ENCODE assay signal across 6 cellular contexts in genomic region chr6:35468980-35469710, GRCh38. TPM values are rescaled to one million over a fixed set of nuclear protein-coding genes. Genes with fewer than 3 reads are reported as not detected.
A peak's percentile ranks its signal among the peaks of the same experiment; 100 is the strongest.
DNase-seq lines count a peak whose midpoint lies in the region; ATAC-seq and TF ChIP-seq lines count a peak whose summit lies in the region.

No MANE protein-coding gene starts in this region.

- no peak for TF ChIP-seq EP300 in stomach (IDR thresholded peaks at IDR 0.05)

- H3K36me3 Mint-ChIP-seq in CD4-positive, CD25-positive, alpha-beta regulatory T cell: peaks cover 19% of the 10 kb centered on the region

- peak in 1 of 3 donors; percentile 25 for DNase-seq in CD4-positive, CD25-positive, alpha-beta regulatory T cell
- DNase-seq in NB4 (ENCODE audit: low read depth) (peak; percentile 50), foreskin fibroblast (no peak), stomach (no peak), SW 1271 (lab: John Stamatoyannopoulos, UW) (no peak)
- DNase-seq in activated effector memory CD4-positive, alpha-beta T cell treated with anti-CD3 and anti-CD28 coated beads, Interleukin-2, amount 50 U/mL, for 16 hours: no peak

- peak overlapping the region; percentile 89 for H3K4me3 ChIP-seq in CD4-positive, CD25-positive, alpha-beta regulatory T cell (ENCODE audit: low read depth, low read length)
- H3K4me3 ChIP-seq in NB4 (ENCODE audit: low read depth, low read length): peak overlapping the region; percentile 77
- H3K4me3 ChIP-seq in foreskin fibroblast (ENCODE audit: low read depth in 1 of 2, low read length in 2 of 2): peak overlapping the region; percentile 86 to 94
- peak overlapping the region; percentile 77 to 92 (median 87) for H3K4me3 ChIP-seq in stomach

- no peaks in the 10 kb centered on the region for H3K9me3 Mint-ChIP-seq in CD4-positive, CD25-positive, alpha-beta regulatory T cell

- ATAC-seq in CD4-positive, CD25-positive, alpha-beta regulatory T cell (ENCODE audit: low read depth in 2 of 2): no peak

- no peaks in the 10 kb centered on the region for H3K27me3 Mint-ChIP-seq in CD4-positive, CD25-positive, alpha-beta regulatory T cell

- peak overlapping the region; percentile 85 for H3K27ac ChIP-seq in CD4-positive, CD25-positive, alpha-beta regulatory T cell (ENCODE audit: insufficient read depth, low read length, poor library complexity, severe bottlenecking)
- H3K27ac ChIP-seq in stomach: peak overlapping the region; percentile 90 to 95 (median 92)

- peaks cover 33% of the 10 kb centered on the region for H3K36me3 ChIP-seq in CD4-positive, CD25-positive, alpha-beta regulatory T cell (ENCODE audit: control insufficient read depth, insufficient read depth, low read length)
- H3K36me3 ChIP-seq in stomach: peaks cover 23 to 57% (median 48%) of the 10 kb centered on the region in 4 donors

- no peak for TF ChIP-seq CTCF in NB4 (IDR thresholded peaks at IDR 0.05; ENCODE audit: low read depth, low read length)
- TF ChIP-seq CTCF in foreskin fibroblast (IDR thresholded peaks at IDR 0.05; ENCODE audit: low read depth, low read length): no peak
- TF ChIP-seq CTCF in stomach (IDR thresholded peaks at IDR 0.05): no peak

- peak overlapping the region; percentile 97 to 98 (median 98) for H3K4me3 Mint-ChIP-seq in CD4-positive, CD25-positive, alpha-beta regulatory T cell

- peaks cover 5 to 52% (median 30%) of the 10 kb centered on the region in 4 donors for H3K4me1 Mint-ChIP-seq in CD4-positive, CD25-positive, alpha-beta regulatory T cell

- H3K27ac Mint-ChIP-seq in CD4-positive, CD25-positive, alpha-beta regulatory T cell: peak overlapping the region; percentile 94 to 99 (median 98)

- no peaks in the 10 kb centered on the region for H3K27me3 ChIP-seq in CD4-positive, CD25-positive, alpha-beta regulatory T cell (ENCODE audit: control insufficient read depth, insufficient read depth, low read length)
- H3K27me3 ChIP-seq in stomach: no peaks in the 10 kb centered on the region

- intact Hi-C loops in stomach (cut with DNase I; ENCODE audit: low total_unique reads): no loop called here

- no peak for TF ChIP-seq POLR2A in NB4 (IDR thresholded peaks at IDR 0.05; ENCODE audit: extremely low read depth, insufficient read length)
- no peak for TF ChIP-seq POLR2A in stomach (IDR thresholded peaks at IDR 0.05)

- no peaks in the 10 kb centered on the region for H3K9me3 ChIP-seq in CD4-positive, CD25-positive, alpha-beta regulatory T cell (ENCODE audit: control insufficient read depth in 2 of 2, low read length in 2 of 2)
- H3K9me3 ChIP-seq in stomach: no peaks in the 10 kb centered on the region

- H3K4me1 ChIP-seq in CD4-positive, CD25-positive, alpha-beta regulatory T cell (ENCODE audit: control insufficient read depth, insufficient read depth, low read length, poor library complexity, severe bottlenecking): peaks cover 32% of the 10 kb centered on the region
- peaks cover 20 to 54% (median 39%) of the 10 kb centered on the region in 4 donors for H3K4me1 ChIP-seq in stomach

- WGBS in stomach, 5 donors: 1 to 6% (median 2%) methylated on average over 18 to 37 of the region's 37 CpGs

RNA-seq across cellular contexts. Expression of gene RPL10A, which starts 0.9 kb away (rescaled TPM):
- 1,327 TPM for total RNA-seq in CD4-positive, CD25-positive, alpha-beta regulatory T cell
- polyA plus RNA-seq in CD4-positive, CD25-positive, alpha-beta regulatory T cell: 1,000 to 10,000 TPM in 2 of 4 donors, 100 to 1,000 TPM in 2; 848 to 1,343 (median 1,026) TPM
- total RNA-seq in stomach: 1,000 to 10,000 TPM in 3 of 5 donors, 100 to 1,000 TPM in 2; 584 to 2,035 (median 1,370) TPM
- polyA plus RNA-seq in stomach: 1,000 to 10,000 TPM; 1,897 to 2,710 (median 2,028) TPM

RNA-seq across cellular contexts. Expression of gene FANCE, which starts 17.0 kb away (rescaled TPM):
- total RNA-seq in CD4-positive, CD25-positive, alpha-beta regulatory T cell: 5.5 TPM
- polyA plus RNA-seq in CD4-positive, CD25-positive, alpha-beta regulatory T cell: 1 to 10 TPM; 4.8 to 6.6 (median 5.2) TPM
- total RNA-seq in stomach: 1 to 10 TPM; 1.3 to 8.3 (median 3.5) TPM
- polyA plus RNA-seq in stomach: 1 to 10 TPM; 3.1 to 4.9 (median 3.2) TPM

RNA-seq across cellular contexts. Expression of gene TEAD3, which starts 27.7 kb away (rescaled TPM):
- total RNA-seq in CD4-positive, CD25-positive, alpha-beta regulatory T cell: not detected
- under 1 TPM in 3 of 4 donors, not detected in 1; 0.18 to 0.24 (median 0.20) TPM for polyA plus RNA-seq in CD4-positive, CD25-positive, alpha-beta regulatory T cell
- 10 to 100 TPM; 13.0 to 49.1 (median 19.1) TPM for total RNA-seq in stomach
- polyA plus RNA-seq in stomach: 10 to 100 TPM; 18.4 to 31.0 (median 18.6) TPM

RNA-seq across cellular contexts. Expression of gene TULP1, which starts 43.6 kb away (rescaled TPM):
- not detected for total RNA-seq in CD4-positive, CD25-positive, alpha-beta regulatory T cell
- not detected for polyA plus RNA-seq in CD4-positive, CD25-positive, alpha-beta regulatory T cell
- not detected for total RNA-seq in stomach
- under 1 TPM in 1 of 3 donors, not detected in 2; 0.05 TPM for polyA plus RNA-seq in stomach

Comparison
In these comparisons a context has a peak if more than half of its experiments do, and no peak if none do; other contexts are left out.
1. RNA of gene TEAD3, which starts 27.7 kb away (total RNA-seq): 13.0 to 49.1 TPM in stomach; not detected in CD4-positive, CD25-positive, alpha-beta regulatory T cell (single experiment); every median in the first group is over 10 times any median in the second.
2. Peak in every context shown above with its lines, with median percentiles within 50 percentile points of each other: H3K4me3 ChIP-seq.